8 cellular contexts compared by ENCODE assay signal in genomic region chr21:42652527-42653491, GRCh38. TPM values are rescaled to one million over a fixed set of nuclear protein-coding genes. Genes with fewer than 3 reads are reported as not detected.
A peak's percentile ranks its signal among the peaks of the same experiment; 100 is the strongest.
DNase-seq lines count a peak whose midpoint lies in the region; ATAC-seq and TF ChIP-seq lines count a peak whose summit lies in the region.

No MANE protein-coding gene starts in this region.

- peak; percentile 80 to 91 for ATAC-seq in upper lobe of left lung (ENCODE audit: low FRiP score in 2 of 2)

- H3K9me3 Mint-ChIP-seq in endothelial cell (ENCODE audit: unreplicated experiment) = no peaks in the 10 kb centered on the region

- TF ChIP-seq POLR2A in Peyer's patch (IDR thresholded peaks at IDR 0.05) (no peak), upper lobe of left lung (IDR thresholded peaks at IDR 0.05) (peak in 1 of 4 donors; percentile 18)

- WGBS in upper lobe of left lung, 2 donors = 7 to 14% methylated on average over 22 to 43 of the region's 44 CpGs

- H3K27me3 Mint-ChIP-seq in endothelial cell (ENCODE audit: unreplicated experiment) = peaks cover 22% of the 10 kb centered on the region

- no peak for TF ChIP-seq EP300 in upper lobe of left lung (IDR thresholded peaks at IDR 0.05)

- peak overlapping the region; percentile 89 for H3K4me3 Mint-ChIP-seq in endothelial cell (ENCODE audit: unreplicated experiment)

- H3K36me3 Mint-ChIP-seq in endothelial cell (ENCODE audit: low read depth, unreplicated experiment) = peaks cover 8% of the 10 kb centered on the region

- H3K4me3 ChIP-seq in Peyer's patch (peak overlapping the region; percentile 47 to 77 (median 58)), upper lobe of left lung (peak overlapping the region; percentile 32 to 71 (median 60))

- H3K27ac Mint-ChIP-seq in endothelial cell (ENCODE audit: unreplicated experiment) = peak overlapping the region; percentile 57

- H3K27me3 ChIP-seq in Peyer's patch (no peaks in the 10 kb centered on the region), upper lobe of left lung (peaks cover 0 to 19% (median 3%) of the 10 kb centered on the region in 4 donors)

- H3K27ac ChIP-seq in Peyer's patch = peak overlapping the region in 3 of 4 donors; percentile 58 to 88 (median 71)
- H3K27ac ChIP-seq in upper lobe of left lung = peak overlapping the region in 3 of 4 donors; percentile 57 to 79 (median 58)

- H3K36me3 ChIP-seq in Peyer's patch (no peaks in the 10 kb centered on the region), upper lobe of left lung (no peaks in the 10 kb centered on the region)

- H3K9me3 ChIP-seq in Peyer's patch (no peaks in the 10 kb centered on the region), upper lobe of left lung (no peaks in the 10 kb centered on the region)

- peaks cover 0 to 54% (median 16%) of the 10 kb centered on the region in 4 donors for H3K4me1 ChIP-seq in Peyer's patch
- peaks cover 20 to 40% (median 21%) of the 10 kb centered on the region in 4 donors for H3K4me1 ChIP-seq in upper lobe of left lung

- TF ChIP-seq CTCF in Peyer's patch (IDR thresholded peaks at IDR 0.05) (peak in 5 of 6 experiments; percentile 6 to 37 (median 34)), endothelial cell (IDR thresholded peaks at IDR 0.05; ENCODE audit: unreplicated experiment) (peak; percentile 62), upper lobe of left lung (IDR thresholded peaks at IDR 0.05) (peak; percentile 55 to 83 (median 76))

- peaks cover 13% of the 10 kb centered on the region for H3K4me1 Mint-ChIP-seq in endothelial cell (ENCODE audit: unreplicated experiment)

- peak; percentile 68 for DNase-seq in activated CD8-positive, alpha-beta memory T cell treated with anti-CD3 and anti-CD28 coated beads for 24 hours
- DNase-seq in activated CD8-positive, alpha-beta memory T cell treated with anti-CD3 and anti-CD28 coated beads, Interleukin-2, amount 50 U/mL, for 4 hours = no peak
- DNase-seq in Peyer's patch (peak in 1 of 3 donors; percentile 59), endothelial cell (ENCODE audit: low spot score) (peak; percentile 86), midbrain (lab: John Stamatoyannopoulos, UW) (peak; percentile 41), upper lobe of left lung (peak; percentile 85 to 91), NAMALWA (ENCODE audit: low spot score) (no peak)
- DNase-seq in effector CD4-positive, alpha-beta T cell = no peak

RNA-seq across cellular contexts. Expression of gene PDE9A, which starts 0.6 kb away (rescaled TPM):
- total RNA-seq in Peyer's patch = 100 to 1,000 TPM in 3 of 4 donors, 10 to 100 TPM in 1; 92.4 to 478 (median 444) TPM
- total RNA-seq in endothelial cell (ENCODE audit: unreplicated experiment) = 20.7 TPM
- total RNA-seq in upper lobe of left lung = 10 to 100 TPM in 2 of 6 donors, 1 to 10 TPM in 4; 4.0 to 12.4 (median 6.6) TPM

Comparison
In these comparisons a context has a peak if more than half of its experiments do, and no peak if none do; other contexts are left out.
1. DNase-seq: peak in activated CD8-positive, alpha-beta memory T cell treated with anti-CD3 and anti-CD28 coated beads for 24 hours (single experiment), endothelial cell (single experiment), midbrain (single experiment) and upper lobe of left lung (2 of 2); none in activated CD8-positive, alpha-beta memory T cell treated with anti-CD3 and anti-CD28 coated beads, Interleukin-2, amount 50 U/mL, for 4 hours (single experiment), NAMALWA (single experiment) and effector CD4-positive, alpha-beta T cell (single experiment).
2. Peak in every context shown above with its lines, with median percentiles within 50 percentile points of each other: CTCF ChIP-seq.